Comparison of ENCODE assay signal across 8 cellular contexts in the genomic region with DNA sequence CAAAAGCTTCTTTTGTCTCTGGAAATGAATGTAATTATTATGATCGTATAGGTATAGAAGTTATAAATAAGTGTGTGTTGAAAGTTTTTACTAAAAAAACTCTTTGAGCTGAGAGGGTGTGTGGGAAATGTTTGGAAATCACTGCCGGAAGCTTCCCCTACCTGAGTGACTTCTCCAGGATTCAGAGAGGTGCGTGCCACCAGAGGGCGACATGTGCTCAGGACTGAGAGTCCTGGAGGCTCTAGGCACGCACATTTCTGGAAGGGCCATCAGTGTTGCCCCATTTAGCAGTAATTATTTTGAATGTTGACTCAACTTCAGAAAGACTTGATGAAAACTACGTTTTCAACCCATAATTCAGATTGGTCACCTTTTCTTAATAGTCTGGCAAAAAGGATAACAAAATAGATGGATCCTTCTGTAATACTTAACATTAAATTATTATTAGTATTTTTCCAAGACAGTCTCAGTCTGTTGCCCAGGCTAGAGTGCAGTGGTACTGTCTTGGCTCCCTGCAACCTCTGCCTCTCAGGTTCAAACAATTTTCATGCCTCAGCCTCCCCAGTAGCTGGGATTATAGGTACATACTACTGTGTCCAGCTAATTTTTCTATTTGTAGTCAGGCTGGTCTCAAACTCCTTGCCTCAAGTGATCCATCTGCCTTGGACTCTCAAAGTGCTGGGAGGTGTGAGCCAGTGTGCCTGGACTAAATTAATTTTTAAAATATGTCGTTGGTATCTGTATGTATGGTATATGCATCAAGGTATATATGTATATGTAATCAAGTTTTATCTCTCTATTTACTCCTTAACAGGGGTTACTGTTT. TPM values are rescaled to one million over a fixed set of nuclear protein-coding genes. Genes with fewer than 3 reads are reported as not detected.
DNase-seq lines count a peak whose midpoint lies in the region; ATAC-seq and TF ChIP-seq lines count a peak whose summit lies in the region.

No MANE protein-coding gene starts in this region.

- H3K9me1 ChIP-seq in IMR-90 (ENCODE audit: insufficient read depth, low read length), result no peaks in the 10 kb centered on the region

- H4K20me1 ChIP-seq in IMR-90 (ENCODE audit: insufficient read depth, low read length), result no peaks in the 10 kb centered on the region
- H4K20me1 ChIP-seq in PC-3 (ENCODE audit: low read length), result no peaks in the 10 kb centered on the region

- H3K23ac ChIP-seq in IMR-90 (ENCODE audit: low read depth, low read length), result no peak overlapping the region

- CTCF ChIA-PET in IMR-90 (lab: Yijun Ruan, JAX) (interaction anchor here (0.6 to 2.2 kb wide), 19 partner anchors 8 to 123 kb away, joined by 3 to 14 read pairs (median 3); no protein-coding TSS in a partner anchor), PC-3 (lab: Charles Lee) (interaction anchor here (0.6 to 1.0 kb wide), 5 partner anchors 33 to 465 kb away, joined by 3 to 9 read pairs (median 4); no protein-coding TSS in a partner anchor)

- H3K18ac ChIP-seq in IMR-90 (ENCODE audit: low read depth, low read length), result no peak overlapping the region

- H2BK20ac ChIP-seq in IMR-90 (ENCODE audit: low read depth, low read length), result no peak overlapping the region

- no peak overlapping the region for H3K4me2 ChIP-seq in IMR-90 (ENCODE audit: low read depth, low read length)
- H3K4me2 ChIP-seq in PC-3 (ENCODE audit: low read length), result no peak overlapping the region

- no peak overlapping the region for H2AK9ac ChIP-seq in IMR-90 (replicated peaks; ENCODE audit: low read depth, low read length, poor library complexity)

- H2BK120ac ChIP-seq in IMR-90 (ENCODE audit: low read depth, low read length), result no peak overlapping the region

- POLR2A ChIA-PET in IMR-90 (lab: Charles Lee; ENCODE audit: unreplicated experiment) (no interaction called here), PC-3 (lab: Charles Lee; ENCODE audit: unreplicated experiment) (no interaction called here)

- no peaks in the 10 kb centered on the region for H3K79me2 ChIP-seq in PC-3 (ENCODE audit: low read length)

- 14 to 100% methylated on average over 1 of the region's 7 CpGs for WGBS in IMR-90 (ENCODE audit: extremely low coverage in 2 of 2, insufficient read length in 1 of 2), 2 experiments
- 21 to 36% methylated on average over 7 of the region's 7 CpGs for WGBS in tibial nerve, 2 donors

- no peak overlapping the region for H4K5ac ChIP-seq in IMR-90 (ENCODE audit: low read depth, low read length)

- H3K4me3 ChIP-seq in IMR-90 (ENCODE audit: insufficient read depth, low read depth, low read length) (no peak overlapping the region), PC-3 (ENCODE audit: low read length) (no peak overlapping the region), fibroblast of the aortic adventitia (ENCODE audit: low read depth, low read length) (no peak overlapping the region), tibial nerve (no peak overlapping the region)

- H4K8ac ChIP-seq in IMR-90 (ENCODE audit: low read depth in 2 of 2, low read length in 2 of 2), result no peak overlapping the region; a peak in 1 of 4 replicates

- H3K27me3 Mint-ChIP-seq in osteocyte (ENCODE audit: unreplicated experiment), result no peaks in the 10 kb centered on the region

- no peaks in the 10 kb centered on the region for H3K9me2 ChIP-seq in PC-3 (replicated peaks; ENCODE audit: low read length)

- BruUV-seq in IMR-90 (replicated peaks; lab: Mats Ljungman, UMichigan), result no TSS peak
- BruUV-seq in PC-3 (replicated peaks; lab: Mats Ljungman, UMichigan), result no TSS peak

- no peaks in the 10 kb centered on the region for H3K9me3 Mint-ChIP-seq in osteocyte (ENCODE audit: unreplicated experiment)

- H3K4ac ChIP-seq in IMR-90 (ENCODE audit: low read depth, low read length), result no peak overlapping the region

- dilution Hi-C loops in IMR-90 (cut with HindIII; ENCODE audit: low sequenced_read_pairs, unreplicated experiment), result no loop called here

- TF ChIP-seq RAD21 in IMR-90 (IDR thresholded peaks at IDR 0.05; ENCODE audit: low read length), result peak; percentile 93

- H2BK5ac ChIP-seq in IMR-90 (ENCODE audit: low read depth, low read length, poor library complexity, severe bottlenecking), result no peak overlapping the region

- no peaks in the 10 kb centered on the region for H3K79me1 ChIP-seq in IMR-90 (ENCODE audit: low read depth in 1 of 2, low read length in 2 of 2)

- no peak overlapping the region for H3K4me3 Mint-ChIP-seq in osteocyte (ENCODE audit: unreplicated experiment)

- no peaks in the 10 kb centered on the region for H3K9me3 ChIP-seq in IMR-90 (ENCODE audit: control insufficient read depth, insufficient read depth, low read length)
- H3K9me3 ChIP-seq in PC-3 (ENCODE audit: low read length), result no peaks in the 10 kb centered on the region
- H3K9me3 ChIP-seq in tibial nerve, result no peaks in the 10 kb centered on the region

- H3K9ac ChIP-seq in IMR-90 (ENCODE audit: low read depth, low read length) (no peak overlapping the region), PC-3 (ENCODE audit: low read length) (no peak overlapping the region)

- H3K36me3 Mint-ChIP-seq in osteocyte (ENCODE audit: unreplicated experiment), result no peaks in the 10 kb centered on the region

- H2AFZ ChIP-seq in IMR-90 (replicated peaks; ENCODE audit: low read length, poor library complexity) (no peak overlapping the region), PC-3 (ENCODE audit: low read length) (no peak overlapping the region)

- H3K4me1 Mint-ChIP-seq in osteocyte (ENCODE audit: unreplicated experiment), result no peaks in the 10 kb centered on the region

- ATAC-seq in GM21367 (IDR thresholded peaks at IDR 0.05; ENCODE audit: unreplicated experiment) (peak; percentile 42), IMR-90 (ENCODE audit: low read depth) (peak; percentile 90), PC-3 (peak; percentile 97)

- TF ChIP-seq EP300 in tibial nerve (IDR thresholded peaks at IDR 0.05), result no peak

- H3K4me1 ChIP-seq in IMR-90 (ENCODE audit: control insufficient read depth, insufficient read depth, low read length) (no peaks in the 10 kb centered on the region), PC-3 (ENCODE audit: insufficient read depth, low read length) (no peaks in the 10 kb centered on the region), tibial nerve (peaks cover 0 to 22% (median 14%) of the 10 kb centered on the region in 4 donors)

- H3K27me3 ChIP-seq in IMR-90 (ENCODE audit: control insufficient read depth, insufficient read depth, low read length), result no peaks in the 10 kb centered on the region
- H3K27me3 ChIP-seq in PC-3 (ENCODE audit: low read length), result no peaks in the 10 kb centered on the region
- H3K27me3 ChIP-seq in tibial nerve, result no peaks in the 10 kb centered on the region

- H3K27ac ChIP-seq in IMR-90 (ENCODE audit: insufficient read depth, low read length), result no peak overlapping the region
- H3K27ac ChIP-seq in PC-3 (ENCODE audit: low read length), result no peak overlapping the region
- H3K27ac ChIP-seq in tibial nerve, result peak overlapping the region in 1 of 4 donors; percentile 8

- TF ChIP-seq POLR2A in IMR-90 (IDR thresholded peaks at IDR 0.05; ENCODE audit: low read depth, low read length) (no peak), tibial nerve (IDR thresholded peaks at IDR 0.05) (no peak)

- in situ Hi-C loops in IMR-90 (cut with MboI; ENCODE audit: low sequenced_read_pairs), result loop anchor here (5.0 kb wide), 2 partner anchors 59 to 109 kb away; a partner anchor contains a TSS

- intact Hi-C loops in IMR-90 (cut with micrococcal nuclease), result loop anchor here (1.0 to 10.0 kb wide), 3 partner anchors 59 to 266 kb away; no protein-coding TSS in a partner anchor
- intact Hi-C loops in PC-3 (cut with micrococcal nuclease), result loop anchor here (1.0 to 10.0 kb wide), 3 partner anchors 59 to 256 kb away; no protein-coding TSS in a partner anchor

- peak; percentile 83 for DNase-seq in COR-L47 (lab: John Stamatoyannopoulos, UW)
- DNase-seq in IMR-90, result peak; percentile 67
- peak; percentile 87 for DNase-seq in PC-3
- DNase-seq in activated T-cell treated with anti-CD3 and anti-CD28 coated beads, Interleukin-2, amount 50 U/mL, for 48 hours, result peak; percentile 88 to 90
- peak; percentile 73 for DNase-seq in fibroblast of the aortic adventitia (ENCODE audit: low read depth)
- no peak for DNase-seq in osteocyte (ENCODE audit: extremely low spot score, unreplicated experiment)
- DNase-seq in tibial nerve (ENCODE audit: low spot score in 2 of 2), result peak; percentile 67 to 81

- H2AK5ac ChIP-seq in IMR-90 (ENCODE audit: low read depth, low read length), result no peak overlapping the region

- H3K14ac ChIP-seq in IMR-90 (replicated peaks; ENCODE audit: low read depth, low read length), result no peak overlapping the region

- no peak overlapping the region for H3K56ac ChIP-seq in IMR-90 (ENCODE audit: extremely low read depth, insufficient read depth, low read length)

- TF ChIP-seq CTCF in IMR-90 (conservative IDR thresholded peaks at IDR 0.05; ENCODE audit: low read depth, low read length) (peak; percentile 84), PC-3 (conservative IDR thresholded peaks at IDR 0.05; ENCODE audit: low read depth, low read length) (peak; percentile 93), fibroblast of the aortic adventitia (IDR thresholded peaks at IDR 0.05; ENCODE audit: insufficient read depth, low read length) (peak; percentile 81), osteocyte (IDR thresholded peaks at IDR 0.05) (peak; percentile 86), tibial nerve (IDR thresholded peaks at IDR 0.05) (peak; percentile 55 to 73 (median 66))

- no peak overlapping the region for H4K91ac ChIP-seq in IMR-90 (ENCODE audit: insufficient read depth, low read depth, low read length)

- no peaks in the 10 kb centered on the region for H3K36me3 ChIP-seq in IMR-90 (ENCODE audit: control insufficient read depth, insufficient read depth, low read length)
- no peaks in the 10 kb centered on the region for H3K36me3 ChIP-seq in PC-3 (ENCODE audit: low read depth, low read length)
- no peaks in the 10 kb centered on the region for H3K36me3 ChIP-seq in tibial nerve

- H3K27ac Mint-ChIP-seq in osteocyte (ENCODE audit: unreplicated experiment), result no peak overlapping the region

- no peaks in the 10 kb centered on the region for H3F3A ChIP-seq in PC-3 (ENCODE audit: low read length, unreplicated experiment)

- H2BK15ac ChIP-seq in IMR-90 (ENCODE audit: low read depth, low read length), result no peak overlapping the region

TF ChIP-seq in IMR-90, 13 proteins besides CTCF, POLR2A, EP300 and RAD21 (continues in another document):
- TF ChIP-seq BHLHE40 (IDR thresholded peaks at IDR 0.05; ENCODE audit: low read depth, low read length) (no peak), RCOR1 (IDR thresholded peaks at IDR 0.05; ENCODE audit: insufficient replicate concordance, low read length) (no peak), CEBPB (IDR thresholded peaks at IDR 0.05; ENCODE audit: low read depth, low read length) (peak; percentile 46)

RNA-seq across cellular contexts. Expression of a gene that starts 34.5 kb away (rescaled TPM):
- total RNA-seq in IMR-90 (2012; rRNA removed) (not detected in 2 replicates), PC-3 (2014; rRNA removed) (not detected in 2 replicates), fibroblast of the aortic adventitia (ENCODE audit: low replicate concordance) (not detected in 2 replicates), osteocyte (not detected in 2 replicates), tibial nerve (1 to 10 TPM in 2 of 4 donors, under 1 TPM in 1, not detected in 1; 0.84 to 2.7 (median 1.3) TPM)
- polyA plus RNA-seq in IMR-90 (2012; rRNA removed), result not detected in 2 replicates
- not detected in 2 replicates for polyA plus RNA-seq in IMR-90 (2012; cell fraction: cytosol; rRNA removed)
- not detected in 2 replicates for polyA plus RNA-seq in IMR-90 (2012; cell fraction: nucleus; rRNA removed; ENCODE audit: low replicate concordance)

Comparison
In these comparisons a context has a peak if more than half of its experiments do, and no peak if none do; other contexts are left out.
1. ATAC-seq: peak in every context shown above with its lines; median percentile 97 in PC-3; 90 in IMR-90; 42 in GM21367.